ENCODE assay signal across 28 cellular contexts in genomic region chr7:124652237-124652636, GRCh38.
A peak's percentile ranks its signal among the peaks of the same experiment; 100 is the strongest.
DNase-seq lines count a peak whose midpoint lies in the region; ATAC-seq and TF ChIP-seq lines count a peak whose summit lies in the region.
"Had no signal": no experiment of that assay in that cellular context is flagged by ENCODE, and none has a peak within 500 bp of the region (broad histone marks: within the 10 kb centered on the region; RNA-seq: fewer than 3 reads in every experiment).

No MANE protein-coding gene starts in this region.

- no peak overlapping the region for H3K27ac ChIP-seq in brain microvascular endothelial cell
- H3K27ac ChIP-seq: C4-2B, cardiac muscle cell, hepatocyte, KMS-11, suprapubic skin, uterus, VCaP had no signal

- in situ Hi-C loops in brain microvascular endothelial cell (cut with HindIII; ENCODE audit: low pct_ligation_motif_present, low sequenced_read_pairs): no loop called here

- no peaks in the 10 kb centered on the region for H3K27me3 ChIP-seq in brain microvascular endothelial cell (replicated peaks)
- H3K27me3 ChIP-seq: cardiac muscle cell, hepatocyte, suprapubic skin, uterus had no signal

- no peak overlapping the region for H3K4me3 ChIP-seq in brain microvascular endothelial cell (ENCODE audit: low read depth, low read length)
- H3K4me3 ChIP-seq: cardiac muscle cell, GM23338, hepatocyte, suprapubic skin, uterus had no signal

- ATAC-seq in GM19395 (IDR thresholded peaks at IDR 0.05; ENCODE audit: unreplicated experiment): no peak
- ATAC-seq: activated T-cell treated with anti-CD3 and anti-CD28 coated beads, Interleukin-2, amount 50 U/mL, for 4 hours; GM23338; left ventricle myocardium superior; natural killer cell treated with Interleukin-12 subunit alpha and Interleukin-12 subunit beta and Interleukin-15 and Interleukin-18, amount 100 ng/mL, for 72 hours; stimulated activated effector memory CD8-positive, alpha-beta T cell treated with anti-CD3 and anti-CD28 coated beads, Interleukin-12 subunit alpha, Interleukin-12 subunit beta, amount 100 ng/mL, for 72 hours had no signal

- peak; percentile 23 for DNase-seq in AG08396 (ENCODE audit: low spot score)
- peak; percentile 54 for DNase-seq in HT1080 (ENCODE audit: low read depth)
- peak; percentile 2 for DNase-seq in brain microvascular endothelial cell
- peak; percentile 3 for DNase-seq in hepatic stellate cell (ENCODE audit: low spot score)
- no peak for DNase-seq in NCI-H748 treated with DMSO at 0.1 percent for 48 hours (lab: John Stamatoyannopoulos, UW)
- DNase-seq in NCI-H510A treated with DMSO at 0.1 percent for 48 hours (lab: John Stamatoyannopoulos, UW): no peak
- DNase-seq in NCI-H2227 treated with DMSO at 0.1 percent for 48 hours (lab: John Stamatoyannopoulos, UW): no peak
- DNase-seq: activated CD4-positive, alpha-beta T cell treated with anti-CD3 and anti-CD28 coated beads for 48 hours; activated T-cell treated with anti-CD3 and anti-CD28 coated beads, Interleukin-2, amount 50 U/mL, for 4 hours; Calu3; immature natural killer cell; left ventricle myocardium superior; MV-4-11; NCI-H1694; NCI-H2171; NCI-H69; retina; uterus had no signal

- no peak for TF ChIP-seq CTCF in brain microvascular endothelial cell (IDR thresholded peaks at IDR 0.05; ENCODE audit: low read depth, low read length, missing control alignments)

- no peaks in the 10 kb centered on the region for H3K36me3 ChIP-seq in brain microvascular endothelial cell (replicated peaks)
- H3K36me3 ChIP-seq: cardiac muscle cell, suprapubic skin, uterus had no signal

Comparison
In these comparisons a context has a peak if more than half of its experiments do, and no peak if none do; other contexts are left out.
1. DNase-seq: peak in AG08396 (single experiment), HT1080 (single experiment), brain microvascular endothelial cell (single experiment) and hepatic stellate cell (single experiment); none in NCI-H748 treated with DMSO at 0.1 percent for 48 hours (single experiment), NCI-H510A treated with DMSO at 0.1 percent for 48 hours (single experiment) and NCI-H2227 treated with DMSO at 0.1 percent for 48 hours (single experiment).